ENCODE assay signal across 8 cellular contexts in the genomic region with DNA sequence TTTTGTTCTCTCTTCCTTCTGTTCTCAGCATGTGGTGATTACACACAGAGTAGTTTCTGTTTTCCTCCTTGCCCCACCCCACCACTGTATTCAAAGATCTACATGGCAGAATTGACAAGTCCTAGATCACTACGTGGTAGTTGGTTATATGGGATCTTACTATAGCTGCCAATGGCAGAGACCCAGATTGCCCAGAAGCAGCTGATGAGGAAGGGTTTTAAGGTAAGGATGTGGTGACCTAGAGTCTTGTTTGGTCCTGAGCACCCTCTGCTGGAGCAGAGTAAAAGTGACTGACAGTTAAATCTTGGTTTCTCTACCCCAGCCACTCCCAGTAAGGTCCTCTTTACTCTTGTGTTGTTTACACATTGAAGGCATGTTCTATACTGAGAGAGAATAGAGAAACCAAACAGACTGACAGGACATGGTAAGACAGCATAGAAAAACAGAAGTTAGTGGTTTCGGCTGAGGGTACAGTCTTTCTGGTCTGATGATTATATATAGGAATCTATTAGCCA. TPM values are rescaled to one million over a fixed set of nuclear protein-coding genes. Genes with fewer than 3 reads are reported as not detected.
DNase-seq lines count a peak whose midpoint lies in the region; ATAC-seq lines count a peak whose summit lies in the region.

No MANE protein-coding gene starts in this region.

- H3K27me3 Mint-ChIP-seq in activated T-cell treated with anti-CD3 and anti-CD28 coated beads, Interleukin-2, amount 50 U/mL, for 24 hours: no peaks in the 10 kb centered on the region

- ATAC-seq in GM21367 (IDR thresholded peaks at IDR 0.05; ENCODE audit: unreplicated experiment): peak; percentile 93
- ATAC-seq in HG03469 (IDR thresholded peaks at IDR 0.05; ENCODE audit: unreplicated experiment): peak; percentile 94

- H3K4me1 Mint-ChIP-seq in activated T-cell treated with anti-CD3 and anti-CD28 coated beads, Interleukin-2, amount 50 U/mL, for 24 hours (ENCODE audit: low read depth): peaks cover 2% of the 10 kb centered on the region

- H3K27ac Mint-ChIP-seq in activated T-cell treated with anti-CD3 and anti-CD28 coated beads, Interleukin-2, amount 50 U/mL, for 24 hours: no peak overlapping the region

- DNase-seq in activated T-cell treated with anti-CD3 and anti-CD28 coated beads for 1 hour (ENCODE audit: low read depth) (peak; percentile 10), RPMI7951 (ENCODE audit: low read depth) (peak; percentile 57), cerebellum (ENCODE audit: low spot score) (peak; percentile 69), medulla oblongata (ENCODE audit: extremely low spot score) (peak; percentile 89), inferior parietal cortex (ENCODE audit: extremely low spot score) (no peak)
- no peak for DNase-seq in activated T-cell treated with anti-CD3 and anti-CD28 coated beads, Interleukin-2, amount 50 U/mL, for 24 hours

- peaks cover 76% of the 10 kb centered on the region for H3K36me3 Mint-ChIP-seq in activated T-cell treated with anti-CD3 and anti-CD28 coated beads, Interleukin-2, amount 50 U/mL, for 24 hours (ENCODE audit: low read depth)

- no peak overlapping the region for H3K4me3 Mint-ChIP-seq in activated T-cell treated with anti-CD3 and anti-CD28 coated beads, Interleukin-2, amount 50 U/mL, for 24 hours

- H3K9me3 Mint-ChIP-seq in activated T-cell treated with anti-CD3 and anti-CD28 coated beads, Interleukin-2, amount 50 U/mL, for 24 hours: no peaks in the 10 kb centered on the region

RNA-seq across cellular contexts. Expression of a gene that starts 22.8 kb away (rescaled TPM):
- total RNA-seq in RPMI7951 (2014; rRNA removed; shearing (Covaris generic)): 25.7 and 27.6 TPM in 2 replicates
- total RNA-seq in cerebellum: 112 TPM

RNA-seq across cellular contexts. Expression of a gene that starts 27.0 kb away (rescaled TPM):
- total RNA-seq in RPMI7951 (2014; rRNA removed; shearing (Covaris generic)): 43.1 and 47.5 TPM in 2 replicates
- total RNA-seq in cerebellum: 39.6 TPM

RNA-seq across cellular contexts. Expression of a gene that starts 58.9 kb away (rescaled TPM):
- not detected in 2 replicates for total RNA-seq in RPMI7951 (2014; rRNA removed; shearing (Covaris generic))
- not detected for total RNA-seq in cerebellum

Comparison
In these comparisons a context has a peak if more than half of its experiments do, and no peak if none do; other contexts are left out.
1. DNase-seq: peak in activated T-cell treated with anti-CD3 and anti-CD28 coated beads for 1 hour (single experiment), RPMI7951 (single experiment), cerebellum (single experiment) and medulla oblongata (single experiment); none in activated T-cell treated with anti-CD3 and anti-CD28 coated beads, Interleukin-2, amount 50 U/mL, for 24 hours (single experiment) and inferior parietal cortex (single experiment).